ENCODE assay signal across 25 cellular contexts in the genomic region with DNA sequence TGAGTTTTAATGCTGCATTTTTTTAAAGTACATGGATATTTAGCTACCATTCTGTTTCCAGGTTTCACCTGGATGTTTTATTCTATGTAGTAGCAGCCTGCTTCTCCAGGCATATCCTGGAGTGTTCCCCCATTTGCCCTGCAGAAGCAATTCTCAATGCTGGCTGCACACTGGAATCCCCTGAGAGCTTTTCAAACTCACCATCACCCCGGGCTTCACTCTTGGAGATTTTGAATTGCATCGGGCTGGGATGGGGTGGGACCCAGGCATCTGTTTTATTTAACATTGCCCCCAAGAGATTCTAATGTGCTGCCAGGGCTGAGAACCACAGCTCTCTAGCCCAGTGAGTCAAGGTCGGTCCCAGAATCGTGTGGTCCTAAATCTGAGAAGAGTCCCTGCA.
DNase-seq lines count a peak whose midpoint lies in the region; ATAC-seq, FAIRE-seq and TF ChIP-seq lines count a peak whose summit lies in the region.
"Had no signal": no experiment of that assay in that cellular context is flagged by ENCODE, and none has a peak within 500 bp of the region (broad histone marks: within the 10 kb centered on the region; RNA-seq: fewer than 3 reads in every experiment).

No MANE protein-coding gene starts in this region.

- H3K9me3 ChIP-seq in A673 (ENCODE audit: low read depth, low read length, poor library complexity, severe bottlenecking) = no peaks in the 10 kb centered on the region
- H3K9me3 ChIP-seq in BLaER1 treated with 17β-estradiol and CSF1 and Interleukin-3, amounts not matched to agents 10 nM and 100 nM (replicated peaks in 1 of 11) = peaks cover 16 to 30% (median 21%) of the 10 kb centered on the region in 11 experiments
- H3K9me3 ChIP-seq: A549, BE2C had no signal

- no peaks in the 10 kb centered on the region for H4K20me1 ChIP-seq in BLaER1 treated with 17β-estradiol and CSF1 and Interleukin-3, amounts not matched to agents 10 nM and 100 nM

- POLR2A ChIA-PET in A673 (lab: Charles Lee; ENCODE audit: low non-redundant PET) = no interaction called here

- no TSS peak for BruUV-seq in A673 (replicated peaks; lab: Mats Ljungman, UMichigan)

- H3K27me3 ChIP-seq in A673 (replicated peaks; ENCODE audit: insufficient read depth, low read depth, low read length, poor library complexity) (no peaks in the 10 kb centered on the region), bronchial epithelial cell (ENCODE audit: control insufficient read depth, insufficient read depth, low read length) (peaks cover 9% of the 10 kb centered on the region)
- no peaks in the 10 kb centered on the region for H3K27me3 ChIP-seq in BLaER1 treated with 17β-estradiol and CSF1 and Interleukin-3, amounts not matched to agents 10 nM and 100 nM
- H3K27me3 ChIP-seq: BE2C had no signal

- peak overlapping the region; percentile 87 for H3K27ac ChIP-seq in A673 (ENCODE audit: low read depth, low read length, poor library complexity, severe bottlenecking)
- 0 out of 22 replicates have a peak overlapping the region, but pooled peaks of 1 of the 11 experiments have one; percentile 7 for H3K27ac ChIP-seq in BLaER1 treated with 17β-estradiol and CSF1 and Interleukin-3, amounts not matched to agents 10 nM and 100 nM
- H3K27ac ChIP-seq: 22Rv1, A549 had no signal

- H3K36me3 ChIP-seq in A673 (ENCODE audit: insufficient read depth, low read length, poor library complexity, severe bottlenecking) (no peaks in the 10 kb centered on the region), bronchial epithelial cell (ENCODE audit: control insufficient read depth, insufficient read depth, low read length) (no peaks in the 10 kb centered on the region)
- H3K36me3 ChIP-seq in BLaER1 treated with 17β-estradiol and CSF1 and Interleukin-3, amounts not matched to agents 10 nM and 100 nM = peaks cover 0 to 4% (median 0%) of the 10 kb centered on the region in 11 experiments; a peak in 1 of 22 replicates
- H3K36me3 ChIP-seq: BE2C had no signal

- no peaks in the 10 kb centered on the region for H3K9me3 Mint-ChIP-seq in endothelial cell (ENCODE audit: unreplicated experiment)

- peak overlapping the region; percentile 10 to 70 (median 42); a peak in 20 of 22 replicates for H3K4me2 ChIP-seq in BLaER1 treated with 17β-estradiol and CSF1 and Interleukin-3, amounts not matched to agents 10 nM and 100 nM
- H3K4me2 ChIP-seq: A549 had no signal

- DNase-seq in A673 (ENCODE audit: low spot score) (no peak), bronchial epithelial cell (ENCODE audit: low read depth) (no peak), posterior vena cava (ENCODE audit: low spot score) (no peak), endothelial cell (ENCODE audit: low spot score) (no peak)
- DNase-seq: ACHN; BE2C; C1 segment of cervical spinal cord; CD4-positive, alpha-beta memory T cell; CD4-positive, CD25-positive, alpha-beta regulatory T cell; CD8-positive, alpha-beta memory T cell; COR-L47; DMS 273 treated with DMSO at 0.1 percent for 48 hours; DMS153; DMS53; DND-41; EL; GDM1 had no signal

- FAIRE-seq in bronchial epithelial cell (lab: Jason Lieb, UNC) = peak; percentile 13
- FAIRE-seq: A549, GM12878, GM12892, GM19239 had no signal

- H3K4me3 ChIP-seq in A673 (ENCODE audit: low read depth, low read length, poor library complexity, severe bottlenecking) (no peak overlapping the region), bronchial epithelial cell (ENCODE audit: low read depth, low read length) (no peak overlapping the region)
- H3K4me3 ChIP-seq in BLaER1 treated with 17β-estradiol and CSF1 and Interleukin-3, amounts not matched to agents 10 nM and 100 nM = no peak overlapping the region
- H3K4me3 ChIP-seq: A549, GM12878 had no signal

- intact Hi-C loops in A673 (cut with micrococcal nuclease; ENCODE audit: unreplicated experiment) = loop anchor here (10.0 kb wide), 1 partner anchor 435 kb away; no protein-coding TSS in a partner anchor
- intact Hi-C loops in posterior vena cava (cut with DNase I) = no loop called here

- H3K27ac Mint-ChIP-seq in endothelial cell (ENCODE audit: unreplicated experiment) = no peak overlapping the region
- H3K27ac Mint-ChIP-seq: CD14-positive monocyte; CD4-positive, alpha-beta memory T cell; CD4-positive, CD25-positive, alpha-beta regulatory T cell; CD8-positive, alpha-beta memory T cell had no signal

- H3K4me3 Mint-ChIP-seq in endothelial cell (ENCODE audit: unreplicated experiment) = no peak overlapping the region
- H3K4me3 Mint-ChIP-seq: CD14-positive monocyte; CD4-positive, alpha-beta memory T cell; CD4-positive, CD25-positive, alpha-beta regulatory T cell; CD8-positive, alpha-beta memory T cell had no signal

- no peaks in the 10 kb centered on the region for H3K4me1 Mint-ChIP-seq in endothelial cell (ENCODE audit: unreplicated experiment)
- H3K4me1 Mint-ChIP-seq: CD4-positive, alpha-beta memory T cell; CD4-positive, CD25-positive, alpha-beta regulatory T cell; CD8-positive, alpha-beta memory T cell had no signal

- TF ChIP-seq CTCF in A673 (conservative IDR thresholded peaks at IDR 0.05; ENCODE audit: low read depth, low read length) = no peak
- no peak for TF ChIP-seq CTCF in bronchial epithelial cell (IDR thresholded peaks at IDR 0.05; ENCODE audit: insufficient read depth, low read length, severe bottlenecking)
- TF ChIP-seq CTCF in endothelial cell (IDR thresholded peaks at IDR 0.05; ENCODE audit: unreplicated experiment) = no peak

- CTCF ChIA-PET in A673 (lab: Charles Lee) = no interaction called here

- H3K9ac ChIP-seq in BLaER1 treated with 17β-estradiol and CSF1 and Interleukin-3, amounts not matched to agents 10 nM and 100 nM = no peak overlapping the region; a peak in 1 of 22 replicates

- H3K27me3 Mint-ChIP-seq in endothelial cell (ENCODE audit: unreplicated experiment) = peaks cover 5% of the 10 kb centered on the region

- H3K4me1 ChIP-seq in A673 (ENCODE audit: insufficient read depth, low read length, poor library complexity, severe bottlenecking) = peaks cover 48% of the 10 kb centered on the region
- H3K4me1 ChIP-seq in BLaER1 treated with 17β-estradiol and CSF1 and Interleukin-3, amounts not matched to agents 10 nM and 100 nM = peaks cover 8 to 22% (median 16%) of the 10 kb centered on the region in 10 experiments; a peak in 17 of 20 replicates
- H3K4me1 ChIP-seq: A549, BE2C had no signal

- no peak for ATAC-seq in GM21528 (IDR thresholded peaks at IDR 0.05; ENCODE audit: low FRiP score, unreplicated experiment)
- ATAC-seq: A549, GM12878 had no signal

- H3K36me3 Mint-ChIP-seq in endothelial cell (ENCODE audit: low read depth, unreplicated experiment) = peaks cover 10% of the 10 kb centered on the region
- H3K36me3 Mint-ChIP-seq: CD4-positive, alpha-beta memory T cell; CD4-positive, CD25-positive, alpha-beta regulatory T cell; CD8-positive, alpha-beta memory T cell had no signal
